Comparison of ENCODE assay signal across 36 cellular contexts in the genomic region with DNA sequence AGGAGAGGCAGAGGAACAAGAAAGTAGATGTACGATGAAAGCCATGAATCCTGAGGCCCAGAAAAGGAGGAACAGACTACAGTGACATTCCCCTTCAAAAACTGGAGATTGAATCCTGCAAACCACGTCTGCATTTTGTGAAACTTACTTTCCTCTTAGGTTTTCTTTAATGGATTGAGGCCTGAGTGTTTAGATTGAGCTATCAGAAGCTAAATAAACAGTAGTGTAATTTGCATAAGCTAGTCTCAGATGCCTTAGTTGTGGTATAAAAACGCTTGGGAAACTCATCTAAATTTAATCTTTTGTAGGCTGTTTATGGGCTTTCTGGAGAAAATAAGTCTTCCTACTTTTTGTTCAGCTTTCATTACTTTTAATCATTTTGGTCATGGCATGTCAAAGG.
"Had no signal": no experiment of that assay in that cellular context is flagged by ENCODE, and none has a peak within 500 bp of the region (broad histone marks: within the 10 kb centered on the region; RNA-seq: fewer than 3 reads in every experiment).

No MANE protein-coding gene starts in this region.

- DNase-seq: activated CD4-positive, alpha-beta T cell treated with anti-CD3 and anti-CD28 coated beads, Interleukin-2, amount 50 U/mL, for 1 hour; activated CD8-positive, alpha-beta memory T cell treated with anti-CD3 and anti-CD28 coated beads, Interleukin-2, amount 10 ng/mL, durations not matched to agents 7 days and 5 days; activated CD8-positive, alpha-beta T cell treated with anti-CD3 and anti-CD28 coated beads, Interleukin-2, amount 10 ng/mL, durations not matched to agents 7 days and 5 days; activated naive CD8-positive, alpha-beta T cell treated with anti-CD3 and anti-CD28 coated beads, Interleukin-2, amount 50 U/mL, for 24 hours; activated T-cell treated with anti-CD3 and anti-CD28 coated beads, Interleukin-2, amount 50 U/mL, for 48 hours; amygdala; effector CD8-positive, alpha-beta T cell; head of caudate nucleus; hippocampal formation; immature natural killer cell; kidney; left colon; mammary epithelial cell; naive B cell; nephron progenitor cell; psoas muscle; sigmoid colon; small intestine; stimulated activated CD4-positive, alpha-beta T cell treated with anti-CD3 and anti-CD28 coated beads, Interleukin-1b, Interleukin-23, amount 100 ng/mL, for 48 hours; stimulated activated CD4-positive, alpha-beta T cell treated with anti-CD3 and anti-CD28 coated beads, Interleukin-4, amount 100 ng/mL, for 4 hours; stimulated activated CD8-positive, alpha-beta memory T cell treated with anti-CD3 and anti-CD28 coated beads, Interleukin-4, amount 100 ng/mL, for 48 hours; stomach; T-helper 2 cell; thyroid gland; upper lobe of left lung had no signal

- H3K27me3 Mint-ChIP-seq: activated CD8-positive, alpha-beta memory T cell treated with anti-CD3 and anti-CD28 coated beads, Interleukin-2, amount 10 ng/mL, durations not matched to agents 7 days and 5 days; activated naive CD8-positive, alpha-beta T cell treated with anti-CD3 and anti-CD28 coated beads, Interleukin-2, amount 50 U/mL, for 24 hours; central memory CD8-positive, alpha-beta T cell; naive B cell; stimulated activated memory B cell treated with anti-CD40 and anti-IgM and Interleukin-4, amounts not matched to agents 10 μg/mL and 1 μg/mL and 100 μg/mL, for 72 hours had no signal

- H3K4me3 ChIP-seq: psoas muscle, sigmoid colon, stomach, thyroid gland, upper lobe of left lung, vagina had no signal

- H3K27ac Mint-ChIP-seq: activated CD8-positive, alpha-beta memory T cell treated with anti-CD3 and anti-CD28 coated beads, Interleukin-2, amount 10 ng/mL, durations not matched to agents 7 days and 5 days; activated CD8-positive, alpha-beta T cell treated with anti-CD3 and anti-CD28 coated beads, Interleukin-2, amount 10 ng/mL, durations not matched to agents 7 days and 5 days; activated naive CD4-positive, alpha-beta T cell treated with anti-CD3 and anti-CD28 coated beads, Interleukin-2, amount 50 U/mL, for 24 hours; activated naive CD8-positive, alpha-beta T cell treated with anti-CD3 and anti-CD28 coated beads, Interleukin-2, amount 50 U/mL, for 24 hours; activated T-helper 2 cell treated with anti-CD3 and anti-CD28 coated beads, Interferon-gamma antibody, Interleukin-2, Interleukin-4, amounts not matched to agents 10 μg/mL and 5 μg/mL and 100 μg/mL, durations not matched to agents 14 hours and 24 hours and 36 hours; immature natural killer cell; mesothelial cell of epicardium; nephron progenitor cell; WTC11 had no signal

- H2AFZ ChIP-seq: parathyroid adenoma had no signal

- H3K36me3 Mint-ChIP-seq: activated CD8-positive, alpha-beta memory T cell treated with anti-CD3 and anti-CD28 coated beads, Interleukin-2, amount 10 ng/mL, durations not matched to agents 7 days and 5 days; activated naive CD4-positive, alpha-beta T cell treated with anti-CD3 and anti-CD28 coated beads, Interleukin-2, amount 50 U/mL, for 24 hours; mesothelial cell of epicardium; stimulated activated memory B cell treated with anti-CD40 and anti-IgM and Interleukin-4, amounts not matched to agents 10 μg/mL and 1 μg/mL and 100 μg/mL, for 72 hours; WTC11 had no signal

- H3K9ac ChIP-seq: parathyroid adenoma had no signal

- H3K27ac ChIP-seq: epithelial cell of prostate, parathyroid adenoma, psoas muscle, sigmoid colon, stomach, thyroid gland, upper lobe of left lung, vagina had no signal

- H3K79me2 ChIP-seq: parathyroid adenoma had no signal

- H3K4me1 Mint-ChIP-seq: activated CD8-positive, alpha-beta memory T cell treated with anti-CD3 and anti-CD28 coated beads, Interleukin-2, amount 10 ng/mL, durations not matched to agents 7 days and 5 days; activated naive CD4-positive, alpha-beta T cell treated with anti-CD3 and anti-CD28 coated beads, Interleukin-2, amount 50 U/mL, for 24 hours; mesothelial cell of epicardium had no signal

- H3K4me3 Mint-ChIP-seq: activated CD8-positive, alpha-beta memory T cell treated with anti-CD3 and anti-CD28 coated beads, Interleukin-2, amount 10 ng/mL, durations not matched to agents 7 days and 5 days; activated CD8-positive, alpha-beta T cell treated with anti-CD3 and anti-CD28 coated beads, Interleukin-2, amount 10 ng/mL, durations not matched to agents 7 days and 5 days; activated naive CD4-positive, alpha-beta T cell treated with anti-CD3 and anti-CD28 coated beads, Interleukin-2, amount 50 U/mL, for 24 hours; activated naive CD8-positive, alpha-beta T cell treated with anti-CD3 and anti-CD28 coated beads, Interleukin-2, amount 50 U/mL, for 24 hours; central memory CD8-positive, alpha-beta T cell; immature natural killer cell; mesothelial cell of epicardium; nephron progenitor cell; stimulated activated memory B cell treated with anti-CD40 and anti-IgM and Interleukin-4, amounts not matched to agents 10 μg/mL and 1 μg/mL and 100 μg/mL, for 72 hours; WTC11 had no signal

- H3K36me3 ChIP-seq: sigmoid colon, stomach, thyroid gland, upper lobe of left lung, vagina had no signal

- H3K9me3 ChIP-seq: psoas muscle, sigmoid colon, stomach, thyroid gland, upper lobe of left lung, vagina had no signal

- H3K9me3 Mint-ChIP-seq: activated naive CD4-positive, alpha-beta T cell treated with anti-CD3 and anti-CD28 coated beads, Interleukin-2, amount 50 U/mL, for 24 hours; activated naive CD8-positive, alpha-beta T cell treated with anti-CD3 and anti-CD28 coated beads, Interleukin-2, amount 50 U/mL, for 24 hours; activated T-helper 2 cell treated with anti-CD3 and anti-CD28 coated beads, Interferon-gamma antibody, Interleukin-2, Interleukin-4, amounts not matched to agents 10 μg/mL and 5 μg/mL and 100 μg/mL, durations not matched to agents 14 hours and 24 hours and 36 hours; central memory CD8-positive, alpha-beta T cell; immature natural killer cell; mesothelial cell of epicardium; naive B cell; nephron progenitor cell; stimulated activated memory B cell treated with anti-CD40 and anti-IgM and Interleukin-4, amounts not matched to agents 10 μg/mL and 1 μg/mL and 100 μg/mL, for 72 hours; WTC11 had no signal

- H3K4me1 ChIP-seq: parathyroid adenoma, psoas muscle, sigmoid colon, thyroid gland, upper lobe of left lung, vagina had no signal

- FAIRE-seq: colon, endometrium, kidney, small intestine had no signal

- H3K27me3 ChIP-seq: sigmoid colon, stomach, thyroid gland, upper lobe of left lung, vagina had no signal
